In genomic region chr1:226691257-226691656, GRCh38 we compare ENCODE assay signal across 1 cellular context.
TF ChIP-seq lines count a peak whose summit lies in the region.

No MANE protein-coding gene starts in this region.

TF ChIP-seq in GM23338, 12 proteins besides CTCF, POLR2A, EP300 and RAD21 (continued from another document):
- TF ChIP-seq REST (IDR thresholded peaks at IDR 0.05; ENCODE audit: unreplicated experiment) (no peak), EZH2 (IDR thresholded peaks at IDR 0.05; ENCODE audit: low read depth, unreplicated experiment) (no peak)
